33 cellular contexts compared by ENCODE assay signal in the genomic region with DNA sequence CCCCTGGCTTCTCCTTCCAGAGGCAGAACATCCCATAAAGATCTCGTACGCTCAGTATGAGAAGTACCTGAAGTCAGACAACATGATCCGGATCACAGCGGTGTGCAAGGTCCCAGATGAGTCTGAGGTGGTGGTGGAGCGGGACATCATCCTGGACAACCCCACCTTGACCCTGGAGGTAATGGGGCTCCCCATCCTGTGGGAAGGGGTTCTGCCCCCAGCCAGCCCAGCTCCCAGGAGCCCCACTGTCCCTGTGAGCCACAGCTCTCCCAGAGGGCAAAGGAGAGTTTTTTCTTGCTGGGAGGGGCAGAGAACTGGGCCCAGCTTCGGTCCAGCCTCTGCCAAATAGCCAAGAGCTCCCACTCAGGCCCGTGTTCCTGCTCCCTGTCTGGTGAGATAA. TPM values are rescaled to one million over a fixed set of nuclear protein-coding genes. Genes with fewer than 3 reads are reported as not detected.
"Had no signal": no experiment of that assay in that cellular context is flagged by ENCODE, and none has a peak within 500 bp of the region (broad histone marks: within the 10 kb centered on the region; RNA-seq: fewer than 3 reads in every experiment).

No MANE protein-coding gene starts in this region.

- H3K36me3 ChIP-seq: ascending aorta, breast epithelium, WERI-Rb-1 had no signal

- H3K27me3 ChIP-seq: ascending aorta had no signal

- H3K4me3 Mint-ChIP-seq: activated CD4-positive, alpha-beta T cell treated with anti-CD3 and anti-CD28 coated beads, Interleukin-2, amount 10 ng/mL, durations not matched to agents 24 days and 14 days; activated CD8-positive, alpha-beta T cell treated with anti-CD3 and anti-CD28 coated beads for 36 hours; activated naive CD4-positive, alpha-beta T cell treated with anti-CD3 and anti-CD28 coated beads, Interleukin-2, amount 50 U/mL, for 24 hours; activated naive CD8-positive, alpha-beta T cell treated with anti-CD3 and anti-CD28 coated beads, Interleukin-2, amount 10 ng/mL, durations not matched to agents 7 days and 5 days; activated T-cell treated with anti-CD3 and anti-CD28 coated beads, Interleukin-2, amount 50 U/mL, for 24 hours had no signal

- H3K9me3 ChIP-seq: ascending aorta, breast epithelium had no signal

- H3K36me3 Mint-ChIP-seq: activated naive CD4-positive, alpha-beta T cell treated with anti-CD3 and anti-CD28 coated beads, Interleukin-2, amount 50 U/mL, for 24 hours; activated naive CD8-positive, alpha-beta T cell treated with anti-CD3 and anti-CD28 coated beads, Interleukin-2, amount 10 ng/mL, durations not matched to agents 7 days and 5 days had no signal

- H3K27ac ChIP-seq: ascending aorta, breast epithelium, KMS-11, PC-9, WERI-Rb-1 had no signal

- H3K9ac ChIP-seq: KMS-11 had no signal

- H3K9me3 Mint-ChIP-seq: activated CD4-positive, alpha-beta T cell treated with anti-CD3 and anti-CD28 coated beads, Interleukin-2, amount 10 ng/mL, durations not matched to agents 24 days and 14 days; activated CD8-positive, alpha-beta T cell treated with anti-CD3 and anti-CD28 coated beads for 36 hours; activated naive CD4-positive, alpha-beta T cell treated with anti-CD3 and anti-CD28 coated beads, Interleukin-2, amount 50 U/mL, for 24 hours; activated naive CD8-positive, alpha-beta T cell treated with anti-CD3 and anti-CD28 coated beads, Interleukin-2, amount 10 ng/mL, durations not matched to agents 7 days and 5 days; activated T-cell treated with anti-CD3 and anti-CD28 coated beads, Interleukin-2, amount 50 U/mL, for 24 hours; activated T-helper 2 cell treated with anti-CD3 and anti-CD28 coated beads, Interferon-gamma antibody, Interleukin-2, Interleukin-4, amounts not matched to agents 10 μg/mL and 5 μg/mL and 100 μg/mL, durations not matched to agents 14 hours and 24 hours and 36 hours had no signal

- H3K27ac Mint-ChIP-seq: activated CD4-positive, alpha-beta T cell treated with anti-CD3 and anti-CD28 coated beads, Interleukin-2, amount 10 ng/mL, durations not matched to agents 24 days and 14 days; activated CD8-positive, alpha-beta T cell treated with anti-CD3 and anti-CD28 coated beads for 36 hours; activated naive CD4-positive, alpha-beta T cell treated with anti-CD3 and anti-CD28 coated beads, Interleukin-2, amount 50 U/mL, for 24 hours; activated naive CD8-positive, alpha-beta T cell treated with anti-CD3 and anti-CD28 coated beads, Interleukin-2, amount 10 ng/mL, durations not matched to agents 7 days and 5 days; activated T-cell treated with anti-CD3 and anti-CD28 coated beads, Interleukin-2, amount 50 U/mL, for 24 hours; activated T-helper 2 cell treated with anti-CD3 and anti-CD28 coated beads, Interferon-gamma antibody, Interleukin-2, Interleukin-4, amounts not matched to agents 10 μg/mL and 5 μg/mL and 100 μg/mL, durations not matched to agents 14 hours and 24 hours and 36 hours had no signal

- H3K4me1 Mint-ChIP-seq: activated CD4-positive, alpha-beta T cell treated with anti-CD3 and anti-CD28 coated beads, Interleukin-2, amount 10 ng/mL, durations not matched to agents 24 days and 14 days; activated naive CD4-positive, alpha-beta T cell treated with anti-CD3 and anti-CD28 coated beads, Interleukin-2, amount 50 U/mL, for 24 hours; activated naive CD8-positive, alpha-beta T cell treated with anti-CD3 and anti-CD28 coated beads, Interleukin-2, amount 10 ng/mL, durations not matched to agents 7 days and 5 days had no signal

- H3K4me3 ChIP-seq: ascending aorta, breast epithelium, PC-9 had no signal

- DNase-seq: activated CD4-positive, alpha-beta T cell treated with anti-CD3 and anti-CD28 coated beads, Interleukin-2, amount 10 ng/mL, durations not matched to agents 24 days and 14 days; activated CD4-positive, alpha-beta T cell treated with anti-CD3 and anti-CD28 coated beads, Interleukin-2, amount 50 U/mL, for 4 hours; activated CD8-positive, alpha-beta T cell treated with anti-CD3 and anti-CD28 coated beads for 36 hours; activated gamma-delta T cell; activated naive CD4-positive, alpha-beta T cell treated with Interleukin-2 at 50 U/mL for 16 hours; activated naive CD8-positive, alpha-beta T cell treated with anti-CD3 and anti-CD28 coated beads, Interleukin-2, amount 10 ng/mL, durations not matched to agents 7 days and 5 days; activated T-cell treated with anti-CD3 and anti-CD28 coated beads, Interleukin-2, amount 50 U/mL, for 24 hours; amygdala; caudate nucleus; NCI-H1092 treated with DMSO at 0.1 percent for 48 hours; NCI-H1417; NCI-H146; NCI-H187; NCI-H2029 treated with DMSO at 0.1 percent for 48 hours; NCI-H2107; NCI-H2171; NCI-H510A; NCI-H526; NCI-H748 treated with DMSO at 0.1 percent for 48 hours; PC-9; Right ventricle myocardium superior; T1000; WERI-Rb-1 had no signal

- H2AFZ ChIP-seq: PC-9 had no signal

- H3K4me1 ChIP-seq: ascending aorta, breast epithelium had no signal

- H3K4me2 ChIP-seq: KMS-11, PC-9 had no signal

RNA-seq across cellular contexts. Expression of a gene that starts 39.3 kb away (rescaled TPM):
- total RNA-seq: activated CD4-positive, alpha-beta T cell treated with anti-CD3 and anti-CD28 coated beads, Interleukin-2, amount 10 ng/mL, durations not matched to agents 24 days and 14 days; activated CD8-positive, alpha-beta T cell treated with anti-CD3 and anti-CD28 coated beads for 36 hours; activated naive CD8-positive, alpha-beta T cell treated with anti-CD3 and anti-CD28 coated beads, Interleukin-2, amount 10 ng/mL, durations not matched to agents 7 days and 5 days; activated T-helper 2 cell treated with anti-CD3 and anti-CD28 coated beads, Interferon-gamma antibody, Interleukin-2, Interleukin-4, amounts not matched to agents 10 μg/mL and 5 μg/mL and 100 μg/mL, durations not matched to agents 14 hours and 24 hours and 36 hours; ascending aorta; breast epithelium; LHCN-M2; OCI-LY7; PC-9; Right ventricle myocardium superior; T-helper 1 cell treated with Interleukin-12 subunit alpha and Interleukin-12 subunit beta and Interleukin-4 antibody, amounts not matched to agents 30 ng/mL and 1 ng/mL, for 36 hours; T-helper 2 cell treated with Interferon-gamma antibody and Interleukin-4, amounts not matched to agents 100 ng/mL and 5 ng/mL, for 36 hours had no signal

RNA-seq across cellular contexts. Expression of a gene that starts 45.6 kb away (rescaled TPM):
- total RNA-seq: activated CD4-positive, alpha-beta T cell treated with anti-CD3 and anti-CD28 coated beads, Interleukin-2, amount 10 ng/mL, durations not matched to agents 24 days and 14 days; activated CD8-positive, alpha-beta T cell treated with anti-CD3 and anti-CD28 coated beads for 36 hours; activated naive CD8-positive, alpha-beta T cell treated with anti-CD3 and anti-CD28 coated beads, Interleukin-2, amount 10 ng/mL, durations not matched to agents 7 days and 5 days; activated T-helper 2 cell treated with anti-CD3 and anti-CD28 coated beads, Interferon-gamma antibody, Interleukin-2, Interleukin-4, amounts not matched to agents 10 μg/mL and 5 μg/mL and 100 μg/mL, durations not matched to agents 14 hours and 24 hours and 36 hours; ascending aorta; breast epithelium; LHCN-M2; OCI-LY7; PC-9; Right ventricle myocardium superior; T-helper 1 cell treated with Interleukin-12 subunit alpha and Interleukin-12 subunit beta and Interleukin-4 antibody, amounts not matched to agents 30 ng/mL and 1 ng/mL, for 36 hours; T-helper 2 cell treated with Interferon-gamma antibody and Interleukin-4, amounts not matched to agents 100 ng/mL and 5 ng/mL, for 36 hours had no signal
- polyA plus RNA-seq: adipose tissue had no signal
